1 cellular context compared by ENCODE assay signal in genomic region chr9:137578518-137579258, GRCh38.
TF ChIP-seq lines count a peak whose summit lies in the region.

Gene DPH7 (minus strand): TSS chr9:137578925. CDS start chr9:137578777, 148 bp downstream.

TF ChIP-seq in K562, 482 proteins besides CTCF, POLR2A, EP300 and RAD21 (continued from another document and continues in another):
- TF ChIP-seq MXD1 (CRISPR knock-in tag; IDR thresholded peaks at IDR 0.05; ENCODE audit: borderline replicate concordance, poor library complexity, severe bottlenecking) (no peak), DMBX1 (CRISPR knock-in tag; IDR thresholded peaks at IDR 0.05; ENCODE audit: borderline replicate concordance) (0 out of 2 replicates have a peak, but pooled peaks have one; percentile 55), MNT (conservative IDR thresholded peaks at IDR 0.05) (peak; percentile 80 to 92; a peak in 3 of 4 replicates), PHF21A (IDR thresholded peaks at IDR 0.05; ENCODE audit: borderline replicate concordance, low read depth) (no peak), ZEB2 (IDR thresholded peaks at IDR 0.05) (no peak), NKRF (IDR thresholded peaks at IDR 0.05; ENCODE audit: borderline replicate concordance) (no peak; the same call in 1 of the 2 replicates), ZNF445 (CRISPR knock-in tag; IDR thresholded peaks at IDR 0.05; ENCODE audit: low read depth) (no peak), ZBTB2 (IDR thresholded peaks at IDR 0.05) (no peak), KLF1 (tag; IDR thresholded peaks at IDR 0.05) (0 out of 2 replicates have a peak, but pooled peaks have one; percentile 38), ELK3 (CRISPR knock-in tag; IDR thresholded peaks at IDR 0.05) (no peak), ZNF707 (CRISPR knock-in tag; conservative IDR thresholded peaks at IDR 0.05) (no peak), ZSCAN32 (CRISPR knock-in tag; IDR thresholded peaks at IDR 0.05) (0 out of 2 replicates have a peak, but pooled peaks have one; percentile 22), BDP1 (IDR thresholded peaks at IDR 0.05; ENCODE audit: insufficient read depth, insufficient read length) (no peak), SOX6 (IDR thresholded peaks at IDR 0.05) (peak; percentile 56; the same call in 1 of the 2 replicates), FOXO4 (CRISPR knock-in tag; IDR thresholded peaks at IDR 0.05) (no peak), NR2F6 (CRISPR knock-in tag; IDR thresholded peaks at IDR 0.05) (no peak), ZNF140 (CRISPR knock-in tag; IDR thresholded peaks at IDR 0.05) (no peak), CAMTA2 (CRISPR knock-in tag; conservative IDR thresholded peaks at IDR 0.05) (0 out of 2 replicates have a peak, but pooled peaks have one; percentile 11), YY1 (IDR thresholded peaks at IDR 0.05; ENCODE audit: borderline replicate concordance in 1 of 3, control insufficient read depth in 1 of 3, extremely low read depth in 1 of 3, insufficient read depth in 3 of 3, insufficient read length in 1 of 3, insufficient replicate concordance in 2 of 3, low read depth in 1 of 3, low read length in 2 of 3) (peak in 2 of 3 experiments; percentile 61 to 68), CREM (IDR thresholded peaks at IDR 0.05; ENCODE audit: low read depth) (peak; percentile 91), ZNF212 (CRISPR knock-in tag; IDR thresholded peaks at IDR 0.05) (0 out of 2 replicates have a peak, but pooled peaks have one; percentile 44), TSC22D4 (tag; IDR thresholded peaks at IDR 0.05) (no peak), SMARCA4 (IDR thresholded peaks at IDR 0.05) (no peak), HES1 (IDR thresholded peaks at IDR 0.05; ENCODE audit: low read depth) (no peak), SNRNP70 (optimal IDR thresholded peaks at IDR 0.05; ENCODE audit: low read depth, low read length) (no peak), HLTF (IDR thresholded peaks at IDR 0.05) (no peak), NCOR1 (IDR thresholded peaks at IDR 0.05) (peak; percentile 45; the same call in 1 of the 2 replicates), NCOA2 (IDR thresholded peaks at IDR 0.05; ENCODE audit: partially characterized antibody in 2 of 2) (no peak), ZNF23 (CRISPR knock-in tag; IDR thresholded peaks at IDR 0.05) (no peak), RNF2 (IDR thresholded peaks at IDR 0.05) (no peak; the same call in 1 of the 2 replicates), ZNF253 (CRISPR knock-in tag; conservative IDR thresholded peaks at IDR 0.05) (no peak), ESRRA (IDR thresholded peaks at IDR 0.05; ENCODE audit: borderline replicate concordance, low read depth) (peak; percentile 79), KLF13 (tag; IDR thresholded peaks at IDR 0.05; ENCODE audit: borderline replicate concordance, low read depth) (peak; percentile 69; the same call in 1 of the 2 replicates), TFE3 (CRISPR knock-in tag; IDR thresholded peaks at IDR 0.05) (no peak), RUNX1 (IDR thresholded peaks at IDR 0.05; ENCODE audit: low read depth) (no peak), RBM34 (IDR thresholded peaks at IDR 0.05; ENCODE audit: borderline replicate concordance, insufficient read depth, low read length) (no peak), DEAF1 (CRISPR knock-in tag; IDR thresholded peaks at IDR 0.05) (0 out of 2 replicates have a peak, but pooled peaks have one; percentile 12), STAT5A (IDR thresholded peaks at IDR 0.05; ENCODE audit: borderline replicate concordance, low read length) (no peak), ZNF431 (CRISPR knock-in tag; IDR thresholded peaks at IDR 0.05) (peak; percentile 65), TAF15 (IDR thresholded peaks at IDR 0.05; ENCODE audit: low read depth, low read length) (no peak), ZNF551 (CRISPR knock-in tag; IDR thresholded peaks at IDR 0.05) (no peak), NBN (IDR thresholded peaks at IDR 0.05; ENCODE audit: low read depth) (peak; percentile 70; the same call in 1 of the 2 replicates), BRCA1 (IDR thresholded peaks at IDR 0.05) (no peak), BRCA1 (CRISPR knock-in tag; IDR thresholded peaks at IDR 0.05) (no peak), THRB (CRISPR knock-in tag; conservative IDR thresholded peaks at IDR 0.05) (no peak), TFAM (CRISPR knock-in tag; conservative IDR thresholded peaks at IDR 0.05) (no peak), STAG1 (CRISPR knock-in tag; IDR thresholded peaks at IDR 0.05; ENCODE audit: borderline replicate concordance) (0 out of 2 replicates have a peak, but pooled peaks have one; percentile 28), ZMIZ1 (IDR thresholded peaks at IDR 0.05; ENCODE audit: low read depth in 2 of 2, low read length in 2 of 2) (no peak), TAF7 (tag; IDR thresholded peaks at IDR 0.05) (no peak), ZBTB1 (CRISPR knock-in tag; IDR thresholded peaks at IDR 0.05; ENCODE audit: borderline replicate concordance, low read depth) (no peak; the same call in 1 of the 2 replicates), HDAC2 (IDR thresholded peaks at IDR 0.05) (no peak), ZKSCAN8 (CRISPR knock-in tag; IDR thresholded peaks at IDR 0.05) (no peak)
